ENCODE assay signal across 29 cellular contexts in genomic region chr3:110493752-110494151, GRCh38.
A peak's percentile ranks its signal among the peaks of the same experiment; 100 is the strongest.
DNase-seq lines count a peak whose midpoint lies in the region; ATAC-seq, FAIRE-seq and TF ChIP-seq lines count a peak whose summit lies in the region.
"Had no signal": no experiment of that assay in that cellular context is flagged by ENCODE, and none has a peak within 500 bp of the region (broad histone marks: within the 10 kb centered on the region; RNA-seq: fewer than 3 reads in every experiment).

No MANE protein-coding gene starts in this region.

- H3K27ac ChIP-seq in endothelial cell of umbilical vein (ENCODE audit: insufficient read depth, low read depth, low read length) (no peak overlapping the region), stomach (no peak overlapping the region)
- H3K27ac ChIP-seq: 22Rv1; BLaER1 treated with 17β-estradiol and CSF1 and Interleukin-3, amounts not matched to agents 10 nM and 100 nM; KMS-11 had no signal

- CTCF ChIA-PET in endothelial cell of umbilical vein (lab: Charles Lee): no interaction called here

- dilution Hi-C loops in endothelial cell of umbilical vein (cut with MboI; ENCODE audit: extremely low pct_ligation_motif_present, low sequenced_read_pairs): no loop called here

- H3K36me3 ChIP-seq in endothelial cell of umbilical vein (ENCODE audit: control insufficient read depth in 2 of 2, extremely low read depth in 1 of 2, insufficient read depth in 2 of 2, low read length in 2 of 2) (no peaks in the 10 kb centered on the region), stomach (no peaks in the 10 kb centered on the region)
- H3K36me3 ChIP-seq: BLaER1 treated with 17β-estradiol and CSF1 and Interleukin-3, amounts not matched to agents 10 nM and 100 nM had no signal

- peak; percentile 33 for FAIRE-seq in endothelial cell of umbilical vein (lab: Jason Lieb, UNC)
- FAIRE-seq: GM18507, HTR-8/SVneo had no signal

- H3K9ac ChIP-seq in endothelial cell of umbilical vein (replicated peaks; ENCODE audit: extremely low read depth, insufficient read depth, low read length): no peak overlapping the region
- H3K9ac ChIP-seq: BLaER1 treated with 17β-estradiol and CSF1 and Interleukin-3, amounts not matched to agents 10 nM and 100 nM; KMS-11 had no signal

- H3K4me1 ChIP-seq in endothelial cell of umbilical vein (ENCODE audit: control insufficient read depth, extremely low read depth, insufficient read depth, low read length) (no peaks in the 10 kb centered on the region), stomach (peaks cover 0 to 6% (median 0%) of the 10 kb centered on the region in 4 donors)
- H3K4me1 ChIP-seq: Caco-2 had no signal

- H4K20me1 ChIP-seq in endothelial cell of umbilical vein (replicated peaks; ENCODE audit: control insufficient read depth, extremely low read depth, insufficient read depth, low read length): no peaks in the 10 kb centered on the region
- H4K20me1 ChIP-seq: BLaER1 treated with 17β-estradiol and CSF1 and Interleukin-3, amounts not matched to agents 10 nM and 100 nM had no signal

- no peak for TF ChIP-seq CTCF in AG10803 (conservative IDR thresholded peaks at IDR 0.05; ENCODE audit: low read length)
- TF ChIP-seq CTCF in endothelial cell of umbilical vein (IDR thresholded peaks at IDR 0.05; ENCODE audit: extremely low read depth in 1 of 2, insufficient read depth in 1 of 2, low read depth in 1 of 2, low read length in 2 of 2): no peak
- TF ChIP-seq CTCF in stomach (IDR thresholded peaks at IDR 0.05): no peak

- H3K4me3 ChIP-seq in AG10803 (ENCODE audit: low read length) (no peak overlapping the region), endothelial cell of umbilical vein (replicated peaks in 1 of 3; ENCODE audit: insufficient read depth in 1 of 3, low read depth in 1 of 3, low read length in 3 of 3) (no peak overlapping the region), stomach (no peak overlapping the region)
- H3K4me3 ChIP-seq: BLaER1 treated with 17β-estradiol and CSF1 and Interleukin-3, amounts not matched to agents 10 nM and 100 nM had no signal

- TF ChIP-seq EP300 in stomach (IDR thresholded peaks at IDR 0.05): no peak

- no peak overlapping the region for H2AFZ ChIP-seq in endothelial cell of umbilical vein (ENCODE audit: low read depth, low read length)

- POLR2A ChIA-PET in endothelial cell of umbilical vein (lab: Charles Lee): no interaction called here

- TF ChIP-seq POLR2A in endothelial cell of umbilical vein (IDR thresholded peaks at IDR 0.05; ENCODE audit: low read depth, low read length): no peak
- no peak for TF ChIP-seq POLR2A in stomach (IDR thresholded peaks at IDR 0.05)

- intact Hi-C loops in endothelial cell of umbilical vein (cut with micrococcal nuclease): no loop called here
- intact Hi-C loops in stomach (cut with DNase I; ENCODE audit: low total_unique reads): no loop called here

- ATAC-seq in GM19397 (IDR thresholded peaks at IDR 0.05; ENCODE audit: unreplicated experiment) (peak; percentile 47), HG02759 (IDR thresholded peaks at IDR 0.05; ENCODE audit: unreplicated experiment) (peak; percentile 56)
- ATAC-seq: T-helper 17 cell had no signal

- DNase-seq in AG10803 (ENCODE audit: low read depth) (peak; percentile 1), endothelial cell of umbilical vein (ENCODE audit: low read depth, low spot score) (no peak), stomach (no peak), T1000 (lab: John Stamatoyannopoulos, UW) (no peak), NCI-H345 (lab: John Stamatoyannopoulos, UW) (no peak), RKO (ENCODE audit: low spot score) (no peak)
- DNase-seq: ACHN; Caco-2; CD4-positive, alpha-beta memory T cell; DND-41; H7; HFFc6; MV-4-11; NCI-H1105 treated with DMSO at 0.1 percent for 48 hours; NCI-H2029 treated with DMSO at 0.1 percent for 48 hours; NCI-H2171; NCI-H446; NCI-H526 treated with DMSO at 0.1 percent for 48 hours; RPMI8226; SHP77; SW 1271; T-helper 17 cell had no signal

- H3K4me2 ChIP-seq in endothelial cell of umbilical vein (ENCODE audit: insufficient read depth, low read length): no peak overlapping the region
- H3K4me2 ChIP-seq: BLaER1 treated with 17β-estradiol and CSF1 and Interleukin-3, amounts not matched to agents 10 nM and 100 nM; KMS-11 had no signal

- H3K9me1 ChIP-seq in endothelial cell of umbilical vein (replicated peaks; ENCODE audit: control insufficient read depth, extremely low read depth, insufficient read depth, low read length): no peaks in the 10 kb centered on the region

- no peaks in the 10 kb centered on the region for H3K9me3 ChIP-seq in endothelial cell of umbilical vein (replicated peaks; ENCODE audit: control insufficient read depth, insufficient read depth, low read length)
- peaks cover 0 to under 1% (median 0%) of the 10 kb centered on the region in 4 donors for H3K9me3 ChIP-seq in stomach
- H3K9me3 ChIP-seq: BLaER1 treated with 17β-estradiol and CSF1 and Interleukin-3, amounts not matched to agents 10 nM and 100 nM; Caco-2 had no signal

- H3K79me2 ChIP-seq in endothelial cell of umbilical vein (ENCODE audit: control insufficient read depth, insufficient read depth, low read length): no peaks in the 10 kb centered on the region

- H3K27me3 ChIP-seq in endothelial cell of umbilical vein (ENCODE audit: control insufficient read depth in 2 of 2, insufficient read depth in 2 of 2, low read length in 2 of 2): no peaks in the 10 kb centered on the region
- no peaks in the 10 kb centered on the region for H3K27me3 ChIP-seq in stomach
- H3K27me3 ChIP-seq: BLaER1 treated with 17β-estradiol and CSF1 and Interleukin-3, amounts not matched to agents 10 nM and 100 nM had no signal

- BruUV-seq in endothelial cell of umbilical vein (replicated peaks; lab: Mats Ljungman, UMichigan): no TSS peak

TF ChIP-seq in endothelial cell of umbilical vein, 7 proteins besides CTCF, POLR2A, EP300 and RAD21:
- no peak for TF ChIP-seq GATA2 (IDR thresholded peaks at IDR 0.05; ENCODE audit: insufficient read depth, insufficient read length, low read depth, low read length)
